Comparison of ENCODE assay signal across 1 cellular context in genomic region chr9:34630402-34631154, GRCh38.
A peak's percentile ranks its signal among the peaks of the same experiment; 100 is the strongest.
TF ChIP-seq lines count a peak whose summit lies in the region.

No MANE protein-coding gene starts in this region.

TF ChIP-seq in HepG2, 621 proteins besides CTCF, POLR2A, EP300 and RAD21 (continued from another document):
- TF ChIP-seq GMEB2 (CRISPR knock-in tag; IDR thresholded peaks at IDR 0.05; ENCODE audit: low read depth) (no peak), NCOA5 (CRISPR knock-in tag; IDR thresholded peaks at IDR 0.05) (no peak), ZFP1 (CRISPR knock-in tag; IDR thresholded peaks at IDR 0.05) (peak; percentile 100), IRF9 (CRISPR knock-in tag; IDR thresholded peaks at IDR 0.05; ENCODE audit: borderline replicate concordance) (no peak), PATZ1 (CRISPR knock-in tag; IDR thresholded peaks at IDR 0.05) (peak; percentile 30; the same call in 1 of the 2 replicates), ATF7-NPFF (CRISPR knock-in tag; IDR thresholded peaks at IDR 0.05; ENCODE audit: low read depth) (no peak), TCF7 (IDR thresholded peaks at IDR 0.05; ENCODE audit: low read depth) (no peak), GATA4 (IDR thresholded peaks at IDR 0.05; ENCODE audit: borderline replicate concordance, low read depth) (no peak), NKX3-1 (CRISPR knock-in tag; IDR thresholded peaks at IDR 0.05) (no peak), ZNF878 (CRISPR knock-in tag; IDR thresholded peaks at IDR 0.05) (no peak), ZNF496 (CRISPR knock-in tag; IDR thresholded peaks at IDR 0.05; ENCODE audit: insufficient replicate concordance) (no peak), ZNF253 (CRISPR knock-in tag; IDR thresholded peaks at IDR 0.05; ENCODE audit: borderline replicate concordance) (no peak), PAXIP1 (CRISPR knock-in tag; conservative IDR thresholded peaks at IDR 0.05) (0 out of 2 replicates have a peak, but pooled peaks have one; percentile 49), ZNF333 (CRISPR knock-in tag; IDR thresholded peaks at IDR 0.05; ENCODE audit: borderline replicate concordance) (no peak), TEAD3 (CRISPR knock-in tag; optimal IDR thresholded peaks at IDR 0.05; ENCODE audit: borderline replicate concordance) (peak; percentile 44), MTA1 (CRISPR knock-in tag; IDR thresholded peaks at IDR 0.05; ENCODE audit: borderline replicate concordance) (no peak), MYC (CRISPR knock-in tag; IDR thresholded peaks at IDR 0.05; ENCODE audit: borderline replicate concordance) (no peak), ZSCAN9 (CRISPR knock-in tag; IDR thresholded peaks at IDR 0.05; ENCODE audit: borderline replicate concordance) (no peak), SNRNP70 (IDR thresholded peaks at IDR 0.05; ENCODE audit: low read depth, low read length) (no peak), DPF2 (CRISPR knock-in tag; IDR thresholded peaks at IDR 0.05; ENCODE audit: borderline replicate concordance, low read depth) (0 out of 2 replicates have a peak, but pooled peaks have one; percentile 14), MXI1 (IDR thresholded peaks at IDR 0.05; ENCODE audit: borderline replicate concordance, low read depth, low read length) (no peak), PREB (CRISPR knock-in tag; IDR thresholded peaks at IDR 0.05) (no peak), ARID4A (CRISPR knock-in tag; IDR thresholded peaks at IDR 0.05; ENCODE audit: borderline replicate concordance) (peak; percentile 18; the same call in 1 of the 2 replicates), NPAS2 (CRISPR knock-in tag; IDR thresholded peaks at IDR 0.05; ENCODE audit: borderline replicate concordance) (no peak), HOXA7 (CRISPR knock-in tag; IDR thresholded peaks at IDR 0.05) (no peak)
